1 cellular context compared by ENCODE assay signal in the genomic region with DNA sequence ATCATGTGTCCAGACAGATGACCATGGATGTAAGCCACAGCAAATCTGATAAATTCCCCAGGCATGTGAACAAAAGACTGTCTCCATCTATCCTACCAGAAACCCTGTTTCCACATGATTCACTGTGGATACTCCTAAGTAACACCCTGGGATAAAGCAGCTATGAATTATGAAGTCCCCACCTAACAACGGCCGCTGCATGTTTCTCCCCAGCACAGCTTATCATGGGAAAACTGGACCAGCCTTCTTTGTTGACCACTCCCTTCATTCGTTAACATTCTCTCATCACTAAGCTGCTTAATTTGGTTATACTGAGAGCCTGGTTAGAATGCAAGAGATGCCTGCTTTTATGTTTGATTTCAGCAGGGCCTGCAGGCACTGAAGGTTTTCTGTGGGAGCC.
TF ChIP-seq lines count a peak whose summit lies in the region.

No MANE protein-coding gene starts in this region.

TF ChIP-seq in SK-N-SH, 30 proteins besides CTCF, POLR2A, EP300 and RAD21 (continued from another document):
- TF ChIP-seq ELF1 (IDR thresholded peaks at IDR 0.05) (no peak), FOXJ3 (CRISPR knock-in tag; IDR thresholded peaks at IDR 0.05) (peak; percentile 42; the same call in 1 of the 2 replicates)
